ENCODE assay signal across 1 cellular context in the genomic region with DNA sequence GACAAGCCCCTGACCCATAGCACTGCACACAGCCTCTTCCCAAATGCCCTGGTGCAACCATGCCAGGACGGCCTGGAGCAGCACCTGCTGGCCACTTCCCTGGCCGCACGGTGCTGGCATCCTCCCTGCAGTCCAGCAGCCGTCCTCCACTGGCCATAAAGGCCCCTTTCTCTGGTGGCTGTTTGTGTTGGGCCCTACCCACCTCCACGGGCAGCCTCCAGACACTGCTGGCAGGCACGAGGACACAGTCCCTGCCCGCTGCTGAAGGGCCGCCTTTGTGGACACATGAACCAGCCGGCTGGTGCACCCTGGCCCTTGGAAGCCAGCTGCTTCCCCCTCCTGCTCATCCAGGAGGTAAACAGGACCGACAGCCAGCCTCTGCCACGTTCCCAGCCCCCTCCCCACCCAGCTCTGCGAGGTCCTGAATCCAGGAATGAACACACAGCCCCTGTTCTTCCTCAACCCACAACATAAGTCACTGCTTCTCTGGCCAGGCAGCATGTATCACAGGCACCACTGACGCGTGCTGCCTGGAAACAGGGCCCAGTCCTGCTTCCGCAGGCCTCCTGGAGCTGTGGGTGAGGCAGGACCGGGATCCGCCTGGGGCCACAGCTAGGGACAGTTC.
TF ChIP-seq lines count a peak whose summit lies in the region.

No MANE protein-coding gene starts in this region.

TF ChIP-seq in GM23338, 12 proteins besides CTCF, POLR2A, EP300 and RAD21 (continued from another document):
- TF ChIP-seq, protein P1, sequence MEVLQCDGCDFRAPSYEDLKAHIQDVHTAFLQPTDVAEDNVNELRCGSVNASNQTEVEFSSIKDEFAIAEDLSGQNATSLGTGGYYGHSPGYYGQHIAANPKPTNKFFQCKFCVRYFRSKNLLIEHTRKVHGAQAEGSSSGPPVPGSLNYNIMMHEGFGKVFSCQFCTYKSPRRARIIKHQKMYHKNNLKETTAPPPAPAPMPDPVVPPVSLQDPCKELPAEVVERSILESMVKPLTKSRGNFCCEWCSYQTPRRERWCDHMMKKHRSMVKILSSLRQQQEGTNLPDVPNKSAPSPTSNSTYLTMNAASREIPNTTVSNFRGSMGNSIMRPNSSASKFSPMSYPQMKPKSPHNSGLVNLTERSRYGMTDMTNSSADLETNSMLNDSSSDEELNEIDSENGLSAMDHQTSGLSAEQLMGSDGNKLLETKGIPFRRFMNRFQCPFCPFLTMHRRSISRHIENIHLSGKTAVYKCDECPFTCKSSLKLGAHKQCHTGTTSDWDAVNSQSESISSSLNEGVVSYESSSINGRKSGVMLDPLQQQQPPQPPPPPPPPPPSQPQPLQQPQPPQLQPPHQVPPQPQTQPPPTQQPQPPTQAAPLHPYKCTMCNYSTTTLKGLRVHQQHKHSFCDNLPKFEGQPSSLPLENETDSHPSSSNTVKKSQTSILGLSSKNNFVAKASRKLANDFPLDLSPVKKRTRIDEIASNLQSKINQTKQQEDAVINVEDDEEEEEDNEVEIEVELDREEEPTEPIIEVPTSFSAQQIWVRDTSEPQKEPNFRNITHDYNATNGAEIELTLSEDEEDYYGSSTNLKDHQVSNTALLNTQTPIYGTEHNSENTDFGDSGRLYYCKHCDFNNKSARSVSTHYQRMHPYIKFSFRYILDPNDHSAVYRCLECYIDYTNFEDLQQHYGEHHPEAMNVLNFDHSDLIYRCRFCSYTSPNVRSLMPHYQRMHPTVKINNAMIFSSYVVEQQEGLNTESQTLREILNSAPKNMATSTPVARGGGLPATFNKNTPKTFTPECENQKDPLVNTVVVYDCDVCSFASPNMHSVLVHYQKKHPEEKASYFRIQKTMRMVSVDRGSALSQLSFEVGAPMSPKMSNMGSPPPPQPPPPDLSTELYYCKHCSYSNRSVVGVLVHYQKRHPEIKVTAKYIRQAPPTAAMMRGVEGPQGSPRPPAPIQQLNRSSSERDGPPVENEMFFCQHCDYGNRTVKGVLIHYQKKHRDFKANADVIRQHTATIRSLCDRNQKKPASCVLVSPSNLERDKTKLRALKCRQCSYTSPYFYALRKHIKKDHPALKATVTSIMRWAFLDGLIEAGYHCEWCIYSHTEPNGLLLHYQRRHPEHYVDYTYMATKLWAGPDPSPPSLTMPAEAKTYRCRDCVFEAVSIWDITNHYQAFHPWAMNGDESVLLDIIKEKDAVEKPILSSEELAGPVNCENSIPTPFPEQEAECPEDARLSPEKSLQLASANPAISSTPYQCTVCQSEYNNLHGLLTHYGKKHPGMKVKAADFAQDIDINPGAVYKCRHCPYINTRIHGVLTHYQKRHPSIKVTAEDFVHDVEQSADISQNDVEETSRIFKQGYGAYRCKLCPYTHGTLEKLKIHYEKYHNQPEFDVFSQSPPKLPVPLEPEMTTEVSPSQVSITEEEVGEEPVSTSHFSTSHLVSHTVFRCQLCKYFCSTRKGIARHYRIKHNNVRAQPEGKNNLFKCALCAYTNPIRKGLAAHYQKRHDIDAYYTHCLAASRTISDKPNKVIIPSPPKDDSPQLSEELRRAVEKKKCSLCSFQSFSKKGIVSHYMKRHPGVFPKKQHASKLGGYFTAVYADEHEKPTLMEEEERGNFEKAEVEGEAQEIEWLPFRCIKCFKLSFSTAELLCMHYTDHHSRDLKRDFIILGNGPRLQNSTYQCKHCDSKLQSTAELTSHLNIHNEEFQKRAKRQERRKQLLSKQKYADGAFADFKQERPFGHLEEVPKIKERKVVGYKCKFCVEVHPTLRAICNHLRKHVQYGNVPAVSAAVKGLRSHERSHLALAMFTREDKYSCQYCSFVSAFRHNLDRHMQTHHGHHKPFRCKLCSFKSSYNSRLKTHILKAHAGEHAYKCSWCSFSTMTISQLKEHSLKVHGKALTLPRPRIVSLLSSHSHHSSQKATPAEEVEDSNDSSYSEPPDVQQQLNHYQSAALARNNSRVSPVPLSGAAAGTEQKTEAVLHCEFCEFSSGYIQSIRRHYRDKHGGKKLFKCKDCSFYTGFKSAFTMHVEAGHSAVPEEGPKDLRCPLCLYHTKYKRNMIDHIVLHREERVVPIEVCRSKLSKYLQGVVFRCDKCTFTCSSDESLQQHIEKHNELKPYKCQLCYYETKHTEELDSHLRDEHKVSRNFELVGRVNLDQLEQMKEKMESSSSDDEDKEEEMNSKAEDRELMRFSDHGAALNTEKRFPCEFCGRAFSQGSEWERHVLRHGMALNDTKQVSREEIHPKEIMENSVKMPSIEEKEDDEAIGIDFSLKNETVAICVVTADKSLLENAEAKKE (CRISPR knock-in tag; IDR thresholded peaks at IDR 0.05): no peak
- TF ChIP-seq, protein P2, sequence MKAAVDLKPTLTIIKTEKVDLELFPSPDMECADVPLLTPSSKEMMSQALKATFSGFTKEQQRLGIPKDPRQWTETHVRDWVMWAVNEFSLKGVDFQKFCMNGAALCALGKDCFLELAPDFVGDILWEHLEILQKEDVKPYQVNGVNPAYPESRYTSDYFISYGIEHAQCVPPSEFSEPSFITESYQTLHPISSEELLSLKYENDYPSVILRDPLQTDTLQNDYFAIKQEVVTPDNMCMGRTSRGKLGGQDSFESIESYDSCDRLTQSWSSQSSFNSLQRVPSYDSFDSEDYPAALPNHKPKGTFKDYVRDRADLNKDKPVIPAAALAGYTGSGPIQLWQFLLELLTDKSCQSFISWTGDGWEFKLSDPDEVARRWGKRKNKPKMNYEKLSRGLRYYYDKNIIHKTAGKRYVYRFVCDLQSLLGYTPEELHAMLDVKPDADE (IDR thresholded peaks at IDR 0.05): no peak
- no peak for TF ChIP-seq EZH2phosphoT487 (IDR thresholded peaks at IDR 0.05; ENCODE audit: unreplicated experiment)
- TF ChIP-seq JUNB (IDR thresholded peaks at IDR 0.05; ENCODE audit: unreplicated experiment): no peak
- TF ChIP-seq ZNF331 (CRISPR knock-in tag; IDR thresholded peaks at IDR 0.05; ENCODE audit: low read depth): no peak
